ENCODE assay signal across 8 cellular contexts in the genomic region with DNA sequence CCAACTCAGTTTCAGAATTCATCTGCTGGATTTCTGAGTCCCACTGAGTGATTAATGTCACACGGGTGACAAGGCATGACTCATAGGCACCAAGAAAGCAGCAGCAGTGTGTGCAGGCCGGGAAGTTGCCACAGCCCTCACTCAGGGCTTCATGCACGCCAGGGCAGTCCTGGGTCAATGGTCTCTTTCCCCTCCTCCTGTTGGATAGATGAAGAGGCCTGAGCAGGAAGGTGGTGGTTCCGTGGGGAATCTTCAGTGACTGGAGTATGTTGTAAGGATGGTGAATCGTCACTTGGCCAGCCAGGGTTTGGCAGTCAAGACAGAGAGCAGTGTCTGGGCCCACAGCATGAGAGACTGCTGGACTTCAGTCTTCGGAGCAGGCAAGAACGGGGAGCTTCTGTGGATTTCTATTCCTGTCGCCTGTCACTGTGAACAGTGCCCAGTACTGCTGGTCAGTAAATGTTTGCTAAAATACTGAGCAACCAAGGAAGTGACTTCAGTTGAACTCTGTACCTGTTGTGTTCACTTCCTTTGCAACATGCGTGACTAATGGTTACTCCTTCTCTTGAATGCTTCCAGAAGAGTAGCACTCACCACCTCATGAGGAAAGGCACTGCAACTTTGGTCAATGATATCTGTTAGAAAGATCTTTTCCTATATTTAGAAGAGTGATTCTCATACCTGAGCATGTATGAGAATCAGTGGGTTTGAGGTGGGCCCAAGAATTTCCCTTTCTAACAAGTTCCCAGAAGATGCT.
A peak's percentile ranks its signal among the peaks of the same experiment; 100 is the strongest.
DNase-seq lines count a peak whose midpoint lies in the region; ATAC-seq and TF ChIP-seq lines count a peak whose summit lies in the region.

No MANE protein-coding gene starts in this region.

- peak overlapping the region; percentile 59 for H3K27ac Mint-ChIP-seq in stimulated activated naive B cell treated with anti-CD40 and anti-IgM and Interleukin-4, amounts not matched to agents 10 μg/mL and 1 μg/mL and 100 μg/mL, for 72 hours

- intact Hi-C loops in left cardiac atrium (cut with DNase I), result no loop called here

- TF ChIP-seq CTCF in AG09309 (IDR thresholded peaks at IDR 0.05; ENCODE audit: control insufficient read depth, insufficient read depth, low read depth, low read length, missing control alignments), result no peak

- no peaks in the 10 kb centered on the region for H3K36me3 Mint-ChIP-seq in stimulated activated naive B cell treated with anti-CD40 and anti-IgM and Interleukin-4, amounts not matched to agents 10 μg/mL and 1 μg/mL and 100 μg/mL, for 72 hours

- no peak overlapping the region for H3K4me3 ChIP-seq in AG09309 (ENCODE audit: control insufficient read depth, low read depth, low read length)

- peaks cover 7 to 9% of the 10 kb centered on the region in 2 donors for H3K4me1 Mint-ChIP-seq in stimulated activated naive B cell treated with anti-CD40 and anti-IgM and Interleukin-4, amounts not matched to agents 10 μg/mL and 1 μg/mL and 100 μg/mL, for 72 hours

- peak; percentile 54 for DNase-seq in AG09309 (ENCODE audit: low read depth)
- peak; percentile 79 for DNase-seq in HT-29 (ENCODE audit: low spot score)
- DNase-seq in activated CD8-positive, alpha-beta memory T cell treated with anti-CD3 and anti-CD28 coated beads, Interleukin-2, amount 50 U/mL, for 48 hours, result peak; percentile 62
- peak; percentile 73 for DNase-seq in left cardiac atrium
- no peak for DNase-seq in stimulated activated naive B cell treated with anti-CD40 and anti-IgM and Interleukin-4, amounts not matched to agents 10 μg/mL and 1 μg/mL and 100 μg/mL, for 72 hours
- no peak for DNase-seq in COR-L47 (lab: John Stamatoyannopoulos, UW)

- ATAC-seq in GM19025 (IDR thresholded peaks at IDR 0.05; ENCODE audit: low read depth, unreplicated experiment) (peak; percentile 62), left cardiac atrium (peak; percentile 28 to 68), HG03108 (IDR thresholded peaks at IDR 0.05; ENCODE audit: unreplicated experiment) (no peak)
- peak; percentile 45 to 69 for ATAC-seq in stimulated activated naive B cell treated with anti-CD40 and anti-IgM and Interleukin-4, amounts not matched to agents 10 μg/mL and 1 μg/mL and 100 μg/mL, for 72 hours (replicated peaks)

- peaks cover 4 to 5% of the 10 kb centered on the region in 2 donors for H3K27me3 Mint-ChIP-seq in stimulated activated naive B cell treated with anti-CD40 and anti-IgM and Interleukin-4, amounts not matched to agents 10 μg/mL and 1 μg/mL and 100 μg/mL, for 72 hours

- no peak overlapping the region for H3K4me3 Mint-ChIP-seq in stimulated activated naive B cell treated with anti-CD40 and anti-IgM and Interleukin-4, amounts not matched to agents 10 μg/mL and 1 μg/mL and 100 μg/mL, for 72 hours

- H3K9me3 Mint-ChIP-seq in stimulated activated naive B cell treated with anti-CD40 and anti-IgM and Interleukin-4, amounts not matched to agents 10 μg/mL and 1 μg/mL and 100 μg/mL, for 72 hours, result no peaks in the 10 kb centered on the region

Comparison
In these comparisons a context has a peak if more than half of its experiments do, and no peak if none do; other contexts are left out.
1. DNase-seq: peak in AG09309 (single experiment), HT-29 (single experiment), activated CD8-positive, alpha-beta memory T cell treated with anti-CD3 and anti-CD28 coated beads, Interleukin-2, amount 50 U/mL, for 48 hours (single experiment) and left cardiac atrium (single experiment); none in stimulated activated naive B cell treated with anti-CD40 and anti-IgM and Interleukin-4, amounts not matched to agents 10 μg/mL and 1 μg/mL and 100 μg/mL, for 72 hours (single experiment) and COR-L47 (single experiment).